Comparison of ENCODE assay signal across 1 cellular context in the genomic region with DNA sequence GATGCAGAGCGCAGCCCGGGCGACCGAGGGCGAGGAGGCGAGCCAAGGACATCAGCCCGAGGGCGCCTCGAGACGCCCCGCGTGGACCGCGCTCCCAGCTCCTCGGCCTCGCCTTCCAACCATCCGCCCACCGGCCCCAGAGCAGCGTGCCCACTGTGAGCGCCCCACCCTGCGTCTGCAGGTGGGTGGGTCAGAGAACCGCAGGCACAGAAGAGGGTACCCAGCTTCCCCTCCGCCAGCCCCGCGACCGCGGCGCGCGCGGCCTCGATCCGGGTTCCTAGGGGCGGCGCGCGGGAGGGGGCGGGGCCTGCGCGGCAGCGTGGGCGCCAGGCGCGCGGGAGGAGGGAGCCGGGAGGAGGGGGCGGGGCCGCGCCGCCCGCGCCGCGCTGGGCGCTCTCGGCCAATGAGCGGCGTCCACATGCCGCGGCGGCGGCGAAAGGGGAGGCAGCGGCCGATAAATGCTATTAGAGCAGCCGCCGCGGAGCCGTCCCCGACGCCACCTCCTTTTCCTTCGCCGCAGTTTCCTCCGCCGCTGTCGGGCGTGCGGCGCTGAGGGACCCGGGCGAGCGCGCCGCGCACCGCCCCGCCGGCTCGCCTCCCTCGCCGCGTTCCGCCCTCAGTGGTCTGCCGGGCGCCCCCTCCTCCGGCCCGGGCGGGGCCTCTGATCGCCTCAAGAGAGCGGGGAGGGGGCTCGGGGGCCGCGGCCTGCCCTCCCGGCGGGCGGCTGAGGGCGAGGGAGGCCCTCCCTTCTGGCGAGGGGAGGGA.
TF ChIP-seq lines count a peak whose summit lies in the region.

ATP2A2 (plus strand) TSS at position 464 of the 765 bp plus-strand sequence. CDS start 543 bp downstream, outside the sequence.

TF ChIP-seq in K562, 482 proteins besides CTCF, POLR2A, EP300 and RAD21 (continued from another document and continues in another):
- TF ChIP-seq, protein P1, sequence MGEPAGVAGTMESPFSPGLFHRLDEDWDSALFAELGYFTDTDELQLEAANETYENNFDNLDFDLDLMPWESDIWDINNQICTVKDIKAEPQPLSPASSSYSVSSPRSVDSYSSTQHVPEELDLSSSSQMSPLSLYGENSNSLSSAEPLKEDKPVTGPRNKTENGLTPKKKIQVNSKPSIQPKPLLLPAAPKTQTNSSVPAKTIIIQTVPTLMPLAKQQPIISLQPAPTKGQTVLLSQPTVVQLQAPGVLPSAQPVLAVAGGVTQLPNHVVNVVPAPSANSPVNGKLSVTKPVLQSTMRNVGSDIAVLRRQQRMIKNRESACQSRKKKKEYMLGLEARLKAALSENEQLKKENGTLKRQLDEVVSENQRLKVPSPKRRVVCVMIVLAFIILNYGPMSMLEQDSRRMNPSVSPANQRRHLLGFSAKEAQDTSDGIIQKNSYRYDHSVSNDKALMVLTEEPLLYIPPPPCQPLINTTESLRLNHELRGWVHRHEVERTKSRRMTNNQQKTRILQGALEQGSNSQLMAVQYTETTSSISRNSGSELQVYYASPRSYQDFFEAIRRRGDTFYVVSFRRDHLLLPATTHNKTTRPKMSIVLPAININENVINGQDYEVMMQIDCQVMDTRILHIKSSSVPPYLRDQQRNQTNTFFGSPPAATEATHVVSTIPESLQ (CRISPR knock-in tag; IDR thresholded peaks at IDR 0.05) = no peak; the same call in 1 of the 2 replicates
- no peak for TF ChIP-seq PHB (CRISPR knock-in tag; IDR thresholded peaks at IDR 0.05)
- TF ChIP-seq THRA (IDR thresholded peaks at IDR 0.05) = no peak
- peak; percentile 72; the same call in 1 of the 2 replicates for TF ChIP-seq TARDBP (IDR thresholded peaks at IDR 0.05)
- TF ChIP-seq TRIM24 (IDR thresholded peaks at IDR 0.05) = no peak
- no peak for TF ChIP-seq ZNF408 (CRISPR knock-in tag; IDR thresholded peaks at IDR 0.05; ENCODE audit: low read depth)
- no peak for TF ChIP-seq PHB2 (IDR thresholded peaks at IDR 0.05; ENCODE audit: low read depth)
- TF ChIP-seq HDAC2 (IDR thresholded peaks at IDR 0.05) = 0 out of 2 replicates have a peak, but pooled peaks have one; percentile 26
- no peak for TF ChIP-seq MYNN (IDR thresholded peaks at IDR 0.05)
- TF ChIP-seq MYNN (CRISPR knock-in tag; IDR thresholded peaks at IDR 0.05) = no peak
- TF ChIP-seq MCM5 (IDR thresholded peaks at IDR 0.05; ENCODE audit: low read depth) = no peak
- peak; percentile 39; the same call in 1 of the 2 replicates for TF ChIP-seq ZNF263 (CRISPR knock-in tag; IDR thresholded peaks at IDR 0.05; ENCODE audit: borderline replicate concordance)
- TF ChIP-seq ATF1 (CRISPR knock-in tag; IDR thresholded peaks at IDR 0.05) = no peak
- no peak; the same call in 1 of the 2 replicates for TF ChIP-seq ATF1 (tag; IDR thresholded peaks at IDR 0.05)
- no peak for TF ChIP-seq ZNF282 (CRISPR knock-in tag; IDR thresholded peaks at IDR 0.05)
- TF ChIP-seq ZNF644 (tag; IDR thresholded peaks at IDR 0.05; ENCODE audit: low read depth) = no peak
- no peak for TF ChIP-seq SPI1 (IDR thresholded peaks at IDR 0.05; ENCODE audit: borderline replicate concordance, low read depth, low read length)
- no peak for TF ChIP-seq CCAR2 (IDR thresholded peaks at IDR 0.05; ENCODE audit: low read depth, low read length)
- no peak for TF ChIP-seq NFIX (CRISPR knock-in tag; IDR thresholded peaks at IDR 0.05; ENCODE audit: low read depth)
- TF ChIP-seq, protein P2, sequence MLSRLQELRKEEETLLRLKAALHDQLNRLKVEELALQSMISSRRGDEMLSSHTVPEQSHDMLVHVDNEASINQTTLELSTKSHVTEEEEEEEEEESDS (CRISPR knock-in tag; IDR thresholded peaks at IDR 0.05) = no peak
- no peak for TF ChIP-seq MIER1 (IDR thresholded peaks at IDR 0.05; ENCODE audit: low read depth)
- TF ChIP-seq PTBP1 (IDR thresholded peaks at IDR 0.05; ENCODE audit: low read depth, low read length) = no peak
- TF ChIP-seq CEBPB (tag; IDR thresholded peaks at IDR 0.05) = no peak
- no peak for TF ChIP-seq GABPB2 (CRISPR knock-in tag; conservative IDR thresholded peaks at IDR 0.05)
- no peak for TF ChIP-seq ZNF696 (CRISPR knock-in tag; conservative IDR thresholded peaks at IDR 0.05)
- TF ChIP-seq SMAD3 (CRISPR knock-in tag; conservative IDR thresholded peaks at IDR 0.05) = no peak
- TF ChIP-seq RBM34 (IDR thresholded peaks at IDR 0.05; ENCODE audit: borderline replicate concordance, insufficient read depth, low read length) = no peak
- TF ChIP-seq ZNF707 (CRISPR knock-in tag; conservative IDR thresholded peaks at IDR 0.05) = no peak
- no peak for TF ChIP-seq MAFK (IDR thresholded peaks at IDR 0.05; ENCODE audit: low read length)
- no peak; the same call in 1 of the 2 replicates for TF ChIP-seq NR4A1 (CRISPR knock-in tag; IDR thresholded peaks at IDR 0.05)
- peak; percentile 74; the same call in 1 of the 2 replicates for TF ChIP-seq NR4A1 (tag; IDR thresholded peaks at IDR 0.05)
- no peak for TF ChIP-seq FOXA3 (CRISPR knock-in tag; conservative IDR thresholded peaks at IDR 0.05 in 1 of 2, IDR thresholded peaks at IDR 0.05 in 1 of 2)
- 0 out of 2 replicates have a peak, but pooled peaks have one; percentile 23 for TF ChIP-seq ZNF395 (CRISPR knock-in tag; IDR thresholded peaks at IDR 0.05)
- no peak for TF ChIP-seq HIVEP1 (CRISPR knock-in tag; IDR thresholded peaks at IDR 0.05)
- TF ChIP-seq ATF2 (CRISPR knock-in tag; IDR thresholded peaks at IDR 0.05) = no peak
- TF ChIP-seq, protein P3, sequence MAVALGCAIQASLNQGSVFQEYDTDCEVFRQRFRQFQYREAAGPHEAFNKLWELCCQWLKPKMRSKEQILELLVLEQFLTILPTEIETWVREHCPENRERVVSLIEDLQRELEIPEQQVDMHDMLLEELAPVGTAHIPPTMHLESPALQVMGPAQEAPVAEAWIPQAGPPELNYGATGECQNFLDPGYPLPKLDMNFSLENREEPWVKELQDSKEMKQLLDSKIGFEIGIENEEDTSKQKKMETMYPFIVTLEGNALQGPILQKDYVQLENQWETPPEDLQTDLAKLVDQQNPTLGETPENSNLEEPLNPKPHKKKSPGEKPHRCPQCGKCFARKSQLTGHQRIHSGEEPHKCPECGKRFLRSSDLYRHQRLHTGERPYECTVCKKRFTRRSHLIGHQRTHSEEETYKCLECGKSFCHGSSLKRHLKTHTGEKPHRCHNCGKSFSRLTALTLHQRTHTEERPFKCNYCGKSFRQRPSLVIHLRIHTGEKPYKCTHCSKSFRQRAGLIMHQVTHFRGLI (CRISPR knock-in tag; IDR thresholded peaks at IDR 0.05) = no peak
- TF ChIP-seq, protein P4, sequence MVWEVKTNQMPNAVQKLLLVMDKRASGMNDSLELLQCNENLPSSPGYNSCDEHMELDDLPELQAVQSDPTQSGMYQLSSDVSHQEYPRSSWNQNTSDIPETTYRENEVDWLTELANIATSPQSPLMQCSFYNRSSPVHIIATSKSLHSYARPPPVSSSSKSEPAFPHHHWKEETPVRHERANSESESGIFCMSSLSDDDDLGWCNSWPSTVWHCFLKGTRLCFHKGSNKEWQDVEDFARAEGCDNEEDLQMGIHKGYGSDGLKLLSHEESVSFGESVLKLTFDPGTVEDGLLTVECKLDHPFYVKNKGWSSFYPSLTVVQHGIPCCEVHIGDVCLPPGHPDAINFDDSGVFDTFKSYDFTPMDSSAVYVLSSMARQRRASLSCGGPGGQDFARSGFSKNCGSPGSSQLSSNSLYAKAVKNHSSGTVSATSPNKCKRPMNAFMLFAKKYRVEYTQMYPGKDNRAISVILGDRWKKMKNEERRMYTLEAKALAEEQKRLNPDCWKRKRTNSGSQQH (CRISPR knock-in tag; IDR thresholded peaks at IDR 0.05) = no peak
- no peak for TF ChIP-seq ETS2 (tag; IDR thresholded peaks at IDR 0.05; ENCODE audit: borderline replicate concordance, poor library complexity, severe bottlenecking)
- no peak for TF ChIP-seq SRF (CRISPR knock-in tag; IDR thresholded peaks at IDR 0.05)
- no peak for TF ChIP-seq SIRT6 (IDR thresholded peaks at IDR 0.05; ENCODE audit: low read depth, low read length)
- 0 out of 2 replicates have a peak, but pooled peaks have one; percentile 33 for TF ChIP-seq ZBTB40 (IDR thresholded peaks at IDR 0.05)
- no peak for TF ChIP-seq ZBTB40 (CRISPR knock-in tag; IDR thresholded peaks at IDR 0.05)
- TF ChIP-seq THRAP3 (IDR thresholded peaks at IDR 0.05; ENCODE audit: borderline replicate concordance) = no peak
- TF ChIP-seq ZBTB17 (CRISPR knock-in tag; IDR thresholded peaks at IDR 0.05) = 0 out of 2 replicates have a peak, but pooled peaks have one; percentile 50
- TF ChIP-seq CHD1 (IDR thresholded peaks at IDR 0.05; ENCODE audit: low read length) = no peak
- TF ChIP-seq MXI1 (IDR thresholded peaks at IDR 0.05; ENCODE audit: low read depth, low read length) = no peak
- 0 out of 2 replicates have a peak, but pooled peaks have one; percentile 20 for TF ChIP-seq SIN3B (IDR thresholded peaks at IDR 0.05; ENCODE audit: low read depth)
